Comparison of ENCODE assay signal across 14 cellular contexts in the genomic region with DNA sequence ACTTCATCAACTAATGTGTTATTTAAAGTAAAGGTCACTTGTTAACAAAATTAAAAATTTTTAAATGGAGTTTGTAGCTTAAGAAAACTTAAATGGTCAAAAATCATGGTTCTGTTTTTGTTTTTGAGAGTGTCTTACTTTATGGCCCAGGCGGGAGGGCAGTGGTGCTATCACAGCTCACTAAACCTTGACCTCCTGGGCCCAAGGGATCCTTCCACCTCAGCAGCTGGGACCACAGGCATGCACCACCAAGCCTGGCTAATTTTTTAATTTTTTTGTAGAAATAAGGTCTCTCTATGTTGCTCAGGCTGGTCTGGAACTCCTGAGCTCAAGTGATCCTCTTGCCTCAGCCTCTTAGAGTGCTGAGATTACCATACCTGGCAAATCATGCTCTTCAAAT.
A peak's percentile ranks its signal among the peaks of the same experiment; 100 is the strongest.
DNase-seq lines count a peak whose midpoint lies in the region; ATAC-seq and TF ChIP-seq lines count a peak whose summit lies in the region.
"Had no signal": no experiment of that assay in that cellular context is flagged by ENCODE, and none has a peak within 500 bp of the region (broad histone marks: within the 10 kb centered on the region; RNA-seq: fewer than 3 reads in every experiment).

No MANE protein-coding gene starts in this region.

- no peaks in the 10 kb centered on the region for H3K36me3 ChIP-seq in Karpas-422 (ENCODE audit: insufficient read depth, low read length)
- peaks cover 0 to 14% (median 10%) of the 10 kb centered on the region in 3 donors for H3K36me3 ChIP-seq in skeletal muscle tissue (ENCODE audit: control insufficient read depth in 3 of 3, insufficient read depth in 3 of 3, low read length in 3 of 3)

- H3K4me2 ChIP-seq in Karpas-422 (ENCODE audit: low read depth, low read length, poor library complexity, severe bottlenecking): no peak overlapping the region

- H2AFZ ChIP-seq in Karpas-422 (ENCODE audit: low read length): no peak overlapping the region

- H3K27ac ChIP-seq in Karpas-422 (ENCODE audit: low read length) (peak overlapping the region; percentile 35), skeletal muscle tissue (ENCODE audit: low read depth, low read length) (peak overlapping the region; percentile 96)
- H3K27ac ChIP-seq: SJCRH30 had no signal

- H4K20me1 ChIP-seq in Karpas-422 (ENCODE audit: insufficient read depth, low read depth, low read length): no peaks in the 10 kb centered on the region

- H3K4me3 ChIP-seq in Karpas-422 (ENCODE audit: low read length) (no peak overlapping the region), fibroblast of mammary gland (ENCODE audit: control insufficient read depth, low read depth, low read length) (no peak overlapping the region), skeletal muscle tissue (ENCODE audit: low read length in 3 of 3) (peak overlapping the region; percentile 75 to 87 (median 80))
- H3K4me3 ChIP-seq: SJCRH30 had no signal

- H3K9ac ChIP-seq in Karpas-422 (ENCODE audit: low read length) (peak overlapping the region; percentile 21; the same call in 1 of the 2 replicates), skeletal muscle tissue (ENCODE audit: low read depth in 1 of 3, low read length in 3 of 3) (peak overlapping the region; percentile 69 to 78 (median 76))

- ATAC-seq in GM18519 (IDR thresholded peaks at IDR 0.05; ENCODE audit: low FRiP score, unreplicated experiment): no peak

- H3K9me2 ChIP-seq in Karpas-422 (replicated peaks; ENCODE audit: insufficient read depth, low read length): no peaks in the 10 kb centered on the region

- peaks cover 93% of the 10 kb centered on the region for H3K79me2 ChIP-seq in Karpas-422 (ENCODE audit: low read length)

- TF ChIP-seq CTCF in fibroblast of mammary gland (conservative IDR thresholded peaks at IDR 0.05; ENCODE audit: control insufficient read depth, insufficient read depth, low read depth, low read length): no peak

- peaks cover 49% of the 10 kb centered on the region for H3K4me1 ChIP-seq in Karpas-422 (ENCODE audit: low read length)
- peaks cover 21 to 33% (median 28%) of the 10 kb centered on the region in 3 donors for H3K4me1 ChIP-seq in skeletal muscle tissue (ENCODE audit: control insufficient read depth in 3 of 3, insufficient read depth in 3 of 3, low read length in 3 of 3)

- DNase-seq in Karpas-422 (no peak), fibroblast of mammary gland (ENCODE audit: low read depth) (peak; percentile 6), myocyte (ENCODE audit: low read depth) (peak; percentile 32), NCI-H524 treated with DMSO at 0.1 percent for 48 hours (lab: John Stamatoyannopoulos, UW) (no peak)
- DNase-seq in stimulated activated naive CD4-positive, alpha-beta T cell (lab: John Stamatoyannopoulos, UW): no peak
- DNase-seq: ACHN; CD4-positive, alpha-beta memory T cell; DND-41; GDM1; NCI-H1930; NCI-H510A; SJCRH30 had no signal

- H3K9me3 ChIP-seq in Karpas-422 (ENCODE audit: low read length): no peaks in the 10 kb centered on the region
- H3K9me3 ChIP-seq in skeletal muscle tissue (ENCODE audit: control insufficient read depth in 3 of 3, low read length in 3 of 3): no peaks in the 10 kb centered on the region
- H3K9me3 ChIP-seq: SJCRH30 had no signal

- H3K27me3 ChIP-seq in Karpas-422 (ENCODE audit: low read length): no peaks in the 10 kb centered on the region
- no peaks in the 10 kb centered on the region for H3K27me3 ChIP-seq in skeletal muscle tissue (ENCODE audit: control insufficient read depth in 3 of 3, insufficient read depth in 3 of 3, low read length in 3 of 3)
- H3K27me3 ChIP-seq: SJCRH30 had no signal

Comparison
In these comparisons a context has a peak if more than half of its experiments do, and no peak if none do; other contexts are left out.
1. DNase-seq: peak in fibroblast of mammary gland (single experiment) and myocyte (single experiment); none in Karpas-422 (single experiment), NCI-H524 treated with DMSO at 0.1 percent for 48 hours (single experiment) and stimulated activated naive CD4-positive, alpha-beta T cell (0 of 6).
2. H3K4me3 ChIP-seq: peak in skeletal muscle tissue (3 of 3); none in Karpas-422 (single experiment) and fibroblast of mammary gland (single experiment).